Comparison of ENCODE assay signal across 8 cellular contexts in genomic region chr18:11906926-11907874, GRCh38. TPM values are rescaled to one million over a fixed set of nuclear protein-coding genes. Genes with fewer than 3 reads are reported as not detected.
DNase-seq lines count a peak whose midpoint lies in the region; ATAC-seq and TF ChIP-seq lines count a peak whose summit lies in the region.

No MANE protein-coding gene starts in this region.

- no peak for TF ChIP-seq EP300 in esophagus muscularis mucosa (IDR thresholded peaks at IDR 0.05)

- no peaks in the 10 kb centered on the region for H3K9me3 ChIP-seq in esophagus muscularis mucosa

- H3K9me3 Mint-ChIP-seq in progenitor cell of endocrine pancreas (ENCODE audit: low read depth), result no peaks in the 10 kb centered on the region

- H3K4me3 Mint-ChIP-seq in progenitor cell of endocrine pancreas (ENCODE audit: low read depth), result peak overlapping the region; percentile 89

- peaks cover 0 to 33% (median 24%) of the 10 kb centered on the region in 4 donors for H3K36me3 ChIP-seq in esophagus muscularis mucosa

- intact Hi-C loops in esophagus muscularis mucosa (cut with DNase I), result loop anchor here (5.0 kb wide), 1 partner anchor 55 kb away; the partner anchor contains the start of gene CHMP1B

- peak; percentile 23 for DNase-seq in EH (ENCODE audit: low read depth)
- no peak for DNase-seq in RWPE1 (ENCODE audit: low spot score)
- DNase-seq in esophagus muscularis mucosa (ENCODE audit: extremely low spot score), result no peak
- no peak for DNase-seq in progenitor cell of endocrine pancreas (ENCODE audit: low spot score, unreplicated experiment)
- no peak for DNase-seq in NCI-H187 (lab: John Stamatoyannopoulos, UW)
- no peak for DNase-seq in DMS 273 (lab: John Stamatoyannopoulos, UW; ENCODE audit: unreplicated experiment)

- no peaks in the 10 kb centered on the region for H3K36me3 Mint-ChIP-seq in progenitor cell of endocrine pancreas (ENCODE audit: insufficient read depth)

- no peak overlapping the region for H3K27ac Mint-ChIP-seq in progenitor cell of endocrine pancreas

- WGBS in esophagus muscularis mucosa, result 71% methylated on average over 20 of the region's 20 CpGs

- TF ChIP-seq POLR2A in esophagus muscularis mucosa (IDR thresholded peaks at IDR 0.05; ENCODE audit: low read depth), result no peak

- peaks cover 33% of the 10 kb centered on the region for H3K4me1 Mint-ChIP-seq in progenitor cell of endocrine pancreas (ENCODE audit: low read depth)

- peaks cover 18 to 23% (median 22%) of the 10 kb centered on the region in 4 donors for H3K4me1 ChIP-seq in esophagus muscularis mucosa

- CTCF ChIA-PET in RWPE1 (lab: Yijun Ruan, JAX), result interaction anchor here (0.6 kb wide), 1 partner anchor 170 kb away, joined by 3 read pairs; no protein-coding TSS in a partner anchor

- H3K27me3 Mint-ChIP-seq in progenitor cell of endocrine pancreas, result no peaks in the 10 kb centered on the region

- H3K27ac ChIP-seq in RWPE1 (peak overlapping the region; percentile 90; the same call in 1 of the 2 replicates), esophagus muscularis mucosa (replicated peaks in 1 of 4) (peak overlapping the region; percentile 95 to 100 (median 99))

- POLR2A ChIA-PET in RWPE1 (lab: Yijun Ruan, JAX; ENCODE audit: low non-redundant PET), result no interaction called here

- TF ChIP-seq CTCF in RWPE1 (conservative IDR thresholded peaks at IDR 0.05; ENCODE audit: low read depth) (no peak), esophagus muscularis mucosa (IDR thresholded peaks at IDR 0.05) (no peak), progenitor cell of endocrine pancreas (IDR thresholded peaks at IDR 0.05; ENCODE audit: unreplicated experiment) (no peak)

- H3K27me3 ChIP-seq in esophagus muscularis mucosa, result no peaks in the 10 kb centered on the region

- no peak for ATAC-seq in GM21786 (IDR thresholded peaks at IDR 0.05; ENCODE audit: unreplicated experiment)
- ATAC-seq in GM19324 (IDR thresholded peaks at IDR 0.05; ENCODE audit: low FRiP score, unreplicated experiment), result no peak

- peak overlapping the region; percentile 71 to 92 (median 80) for H3K4me3 ChIP-seq in esophagus muscularis mucosa

RNA-seq across cellular contexts. Expression of gene MPPE1, which starts 0.9 kb away (rescaled TPM):
- total RNA-seq in esophagus muscularis mucosa (10 to 100 TPM; 10.9 to 30.2 (median 24.4) TPM), progenitor cell of endocrine pancreas (27.4 and 37.4 TPM in 2 replicates)

RNA-seq across cellular contexts. Expression of gene CHMP1B, which starts 56.0 kb away (rescaled TPM):
- total RNA-seq in esophagus muscularis mucosa, result 10 to 100 TPM; 42.0 to 58.6 (median 49.7) TPM
- 48.0 and 48.3 TPM in 2 replicates for total RNA-seq in progenitor cell of endocrine pancreas
